Comparison of ENCODE assay signal across 12 cellular contexts in the genomic region with DNA sequence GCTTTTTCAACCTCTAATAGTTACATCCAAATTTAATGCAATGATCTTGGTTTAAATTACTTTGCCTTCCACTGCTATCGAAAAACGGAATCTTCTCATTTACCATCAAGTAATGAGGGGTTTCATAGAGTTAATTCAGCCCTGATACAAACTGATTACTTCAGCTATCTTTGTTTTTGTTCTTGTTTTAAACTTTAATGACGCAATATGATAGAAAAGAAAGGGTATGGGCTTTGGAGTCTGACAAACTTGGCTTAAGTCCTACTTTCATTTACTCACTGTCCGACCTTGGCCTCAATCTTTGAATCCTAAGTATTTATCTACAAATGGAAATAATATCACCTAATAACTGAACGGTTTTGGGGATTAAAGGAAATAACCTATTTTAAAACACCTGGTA. TPM values are rescaled to one million over a fixed set of nuclear protein-coding genes. Genes with fewer than 3 reads are reported as not detected.
A peak's percentile ranks its signal among the peaks of the same experiment; 100 is the strongest.
DNase-seq lines count a peak whose midpoint lies in the region; ATAC-seq, FAIRE-seq and TF ChIP-seq lines count a peak whose summit lies in the region.
"Had no signal": no experiment of that assay in that cellular context is flagged by ENCODE, and none has a peak within 500 bp of the region (broad histone marks: within the 10 kb centered on the region; RNA-seq: fewer than 3 reads in every experiment).

No MANE protein-coding gene starts in this region.

- H3K4me1 ChIP-seq in GM23248 (ENCODE audit: insufficient read depth) (peaks cover 19% of the 10 kb centered on the region), adipocyte (ENCODE audit: control insufficient read depth, insufficient read depth, low read length) (peaks cover 53% of the 10 kb centered on the region), left ventricle myocardium inferior (peaks cover 39% of the 10 kb centered on the region), small intestine (ENCODE audit: control insufficient read depth in 2 of 2, insufficient read depth in 1 of 2, low read depth in 1 of 2, low read length in 1 of 2) (peaks cover 1 to 3% of the 10 kb centered on the region in 2 donors), psoas muscle (peaks cover under 1% of the 10 kb centered on the region)

- peaks cover 21% of the 10 kb centered on the region for H3K36me3 ChIP-seq in GM23248 (ENCODE audit: low read depth)
- peaks cover 13% of the 10 kb centered on the region for H3K36me3 ChIP-seq in adipocyte (ENCODE audit: control insufficient read depth, insufficient read depth, low read length, severe bottlenecking)
- peaks cover 21% of the 10 kb centered on the region for H3K36me3 ChIP-seq in left ventricle myocardium inferior
- peaks cover 0 to 4% of the 10 kb centered on the region in 2 donors for H3K36me3 ChIP-seq in small intestine (ENCODE audit: control insufficient read depth in 2 of 2, insufficient read depth in 2 of 2, low read length in 2 of 2)
- H3K36me3 ChIP-seq in psoas muscle (ENCODE audit: insufficient read depth in 1 of 2, low read depth in 1 of 2): peaks cover 0 to 46% of the 10 kb centered on the region in 2 donors

- no peak overlapping the region for H3K9ac ChIP-seq in GM23248
- H3K9ac ChIP-seq in adipocyte (ENCODE audit: low read length): peak overlapping the region; percentile 48

- no peaks in the 10 kb centered on the region for H3K9me2 ChIP-seq in GM23248 (ENCODE audit: insufficient read depth)

- H3K9me3 ChIP-seq in GM23248 (ENCODE audit: low read depth) (no peaks in the 10 kb centered on the region), adipocyte (ENCODE audit: control insufficient read depth, low read length) (no peaks in the 10 kb centered on the region), left ventricle myocardium inferior (replicated peaks) (no peaks in the 10 kb centered on the region), small intestine (ENCODE audit: control insufficient read depth, low read depth) (no peaks in the 10 kb centered on the region), psoas muscle (no peaks in the 10 kb centered on the region)

- H3K4me2 ChIP-seq in GM23248 (ENCODE audit: unreplicated experiment): peak overlapping the region; percentile 2
- H3K4me2 ChIP-seq: smooth muscle cell had no signal

- WGBS in GM23248 (ENCODE audit: low coverage in 1 of 2, low lambda C conversion rate in 2 of 2, missing lambda C conversion rate in 2 of 2), 2 experiments: 88 to 89% methylated on average over 5 of the region's 5 CpGs
- WGBS in small intestine, 3 donors: 31 to 51% (median 50%) methylated on average over 5 of the region's 5 CpGs
- 64 to 72% (median 71%) methylated on average over 5 of the region's 5 CpGs for WGBS in psoas muscle, 3 donors

- H3K27me3 ChIP-seq in GM23248 (replicated peaks; ENCODE audit: insufficient read depth) (no peaks in the 10 kb centered on the region), adipocyte (replicated peaks; ENCODE audit: control insufficient read depth, insufficient read depth, low read length) (no peaks in the 10 kb centered on the region), left ventricle myocardium inferior (ENCODE audit: low read depth) (no peaks in the 10 kb centered on the region), small intestine (ENCODE audit: control insufficient read depth in 2 of 2, insufficient read depth in 2 of 2, low read length in 2 of 2) (no peaks in the 10 kb centered on the region), psoas muscle (ENCODE audit: insufficient read depth in 3 of 3, low read length in 2 of 3) (no peaks in the 10 kb centered on the region)

- no peaks in the 10 kb centered on the region; the same call in 1 of the 2 replicates for H4K20me1 ChIP-seq in GM23248 (ENCODE audit: insufficient read depth)

- no peak overlapping the region for H2AFZ ChIP-seq in GM23248

- peaks cover 91% of the 10 kb centered on the region for H3K79me2 ChIP-seq in GM23248 (ENCODE audit: insufficient read depth)

- peaks cover 24% of the 10 kb centered on the region for H3F3A ChIP-seq in GM23248 (ENCODE audit: insufficient read depth)

- H3K4me3 ChIP-seq in GM23248 (no peak overlapping the region), adipocyte (ENCODE audit: low read length) (peak overlapping the region; percentile 55), left ventricle myocardium inferior (peak overlapping the region; percentile 2), small intestine (ENCODE audit: low read depth in 1 of 2, low read length in 2 of 2) (no peak overlapping the region), psoas muscle (no peak overlapping the region)
- H3K4me3 ChIP-seq: smooth muscle cell had no signal

- DNase-seq in GM23248 (no peak), adipocyte (ENCODE audit: low read depth) (peak; percentile 22), left ventricle myocardium inferior (no peak), small intestine (peak; percentile 35), NCI-H446 (lab: John Stamatoyannopoulos, UW) (no peak), KG1 (lab: John Stamatoyannopoulos, UW) (no peak), psoas muscle (no peak)
- DNase-seq: CD8-positive, alpha-beta memory T cell; NCI-H1694 treated with DMSO at 0.1 percent for 48 hours; WERI-Rb-1 had no signal

- TF ChIP-seq CTCF in left ventricle myocardium inferior (IDR thresholded peaks at IDR 0.05; ENCODE audit: borderline replicate concordance): no peak
- no peak for TF ChIP-seq CTCF in psoas muscle (IDR thresholded peaks at IDR 0.05)

- H3K27ac ChIP-seq in GM23248: peak overlapping the region; percentile 91; the same call in 1 of the 2 replicates
- H3K27ac ChIP-seq in left ventricle myocardium inferior (replicated peaks): peak overlapping the region; percentile 71
- no peak overlapping the region for H3K27ac ChIP-seq in small intestine (ENCODE audit: low read depth in 1 of 2, low read length in 1 of 2)
- H3K27ac ChIP-seq in psoas muscle: no peak overlapping the region
- H3K27ac ChIP-seq: WERI-Rb-1 had no signal

- no peak for ATAC-seq in HG03442 (IDR thresholded peaks at IDR 0.05; ENCODE audit: unreplicated experiment)
- ATAC-seq in psoas muscle: no peak

- no peak for FAIRE-seq in small intestine (lab: Jason Lieb, UNC)

- intact Hi-C loops in left ventricle myocardium inferior (cut with micrococcal nuclease): no loop called here
- intact Hi-C loops in psoas muscle (cut with DNase I): no loop called here

- in situ Hi-C loops in GM23248 (cut with MboI): no loop called here

RNA-seq across cellular contexts. Expression of a gene that starts 16.1 kb away (rescaled TPM):
- 25.4 and 31.8 TPM in 2 replicates for total RNA-seq in GM23248 (2014; rRNA removed; shearing (Covaris generic))
- 19.8 and 20.9 TPM in 2 replicates for polyA plus RNA-seq in GM23248 (2016; fragmentation: Nextera tagmentation; extraction: Ambion mirVana)
- total RNA-seq in left ventricle myocardium inferior: 13.1 TPM
- polyA plus RNA-seq in small intestine: 1 to 10 TPM; 2.9 to 7.9 (median 3.5) TPM
- 10 to 100 TPM; 12.9 to 36.3 (median 16.1) TPM for total RNA-seq in psoas muscle
- polyA plus RNA-seq in psoas muscle: 10 to 100 TPM in 2 of 3 donors, 1 to 10 TPM in 1; 7.4 to 18.2 (median 15.4) TPM

Comparison
In these comparisons a context has a peak if more than half of its experiments do, and no peak if none do; other contexts are left out.
1. DNase-seq: peak in adipocyte (single experiment) and small intestine (single experiment); none in GM23248 (single experiment), left ventricle myocardium inferior (single experiment), NCI-H446 (0 of 2), KG1 (single experiment) and psoas muscle (0 of 2).
2. H3K27ac ChIP-seq: peak in GM23248 (single experiment) and left ventricle myocardium inferior (single experiment); none in small intestine (0 of 2) and psoas muscle (single experiment).
3. H3K4me3 ChIP-seq: peak in adipocyte (single experiment) and left ventricle myocardium inferior (single experiment); none in GM23248 (single experiment), small intestine (0 of 2) and psoas muscle (single experiment).